In genomic region chr17:29574732-29575510, GRCh38 we compare ENCODE assay signal across 20 cellular contexts. TPM values are rescaled to one million over a fixed set of nuclear protein-coding genes. Genes with fewer than 3 reads are reported as not detected.
DNase-seq lines count a peak whose midpoint lies in the region; ATAC-seq, FAIRE-seq and TF ChIP-seq lines count a peak whose summit lies in the region.
"Had no signal": no experiment of that assay in that cellular context is flagged by ENCODE, and none has a peak within 500 bp of the region (broad histone marks: within the 10 kb centered on the region; RNA-seq: fewer than 3 reads in every experiment).

No MANE protein-coding gene starts in this region.

- no peak overlapping the region for H2BK5ac ChIP-seq in H9 (ENCODE audit: insufficient read length, low read length)

- no peak overlapping the region for H3K23ac ChIP-seq in H9 (ENCODE audit: insufficient read length, low read depth, low read length)

- peak; percentile 28 for DNase-seq in activated CD4-positive, CD25-positive, alpha-beta regulatory T cell treated with anti-CD3 and anti-CD28 coated beads, Interleukin-2, amount 50 U/mL, for 72 hours
- peak; percentile 37 for DNase-seq in H9
- peak in 6 of 10 donors; percentile 19 to 39 (median 28) for DNase-seq in dorsolateral prefrontal cortex
- peak in 5 of 6 donors; percentile 68 to 87 (median 72) for DNase-seq in pancreas
- no peak for DNase-seq in D341Med (ENCODE audit: low spot score)
- no peak for DNase-seq in activated CD4-positive, alpha-beta T cell treated with anti-CD3 and anti-CD28 coated beads, Interleukin-2, amount 50 U/mL, for 48 hours
- DNase-seq: activated CD8-positive, alpha-beta T cell treated with anti-CD3 and anti-CD28 coated beads for 36 hours; Calu3; KG1; NCI-H1436; NCI-H524; nucleus accumbens had no signal

- no peak overlapping the region for H3K4ac ChIP-seq in H9 (ENCODE audit: low read depth, low read length)

- H2BK12ac ChIP-seq in H9 (ENCODE audit: insufficient read length, low read depth, low read length), result no peak overlapping the region

- H3K4me1 Mint-ChIP-seq in H9, result peaks cover 0 to 9% of the 10 kb centered on the region in 2 experiments; a peak in 3 of 4 replicates

- H3K27me3 Mint-ChIP-seq in H9 (ENCODE audit: low read depth), result peaks cover 11% of the 10 kb centered on the region
- H3K27me3 Mint-ChIP-seq: activated CD8-positive, alpha-beta T cell treated with anti-CD3 and anti-CD28 coated beads for 36 hours; memory B cell had no signal

- WGBS in H9 (ENCODE audit: extremely low coverage, insufficient read length, low lambda C conversion rate), result no CpG with 5 or more reads among the region's 17 CpGs
- WGBS in pancreas, 2 donors, result 40 to 44% methylated on average over 16 to 17 of the region's 17 CpGs

- H3K9me3 ChIP-seq in H9 (ENCODE audit: control insufficient read depth, low read depth, low read length) (no peaks in the 10 kb centered on the region), pancreas (no peaks in the 10 kb centered on the region)
- H3K9me3 ChIP-seq: thoracic aorta had no signal

- H2AK5ac ChIP-seq in H9 (ENCODE audit: insufficient read length, low read length), result no peak overlapping the region

- H3K79me2 ChIP-seq in H9 (ENCODE audit: insufficient read depth, low read length), result no peaks in the 10 kb centered on the region

- H3K18ac ChIP-seq in H9 (ENCODE audit: insufficient read length, low read depth, low read length), result no peak overlapping the region

- no peak overlapping the region for H4K91ac ChIP-seq in H9 (ENCODE audit: insufficient read length, low read depth, low read length)

- H3T11ph ChIP-seq in H9 (ENCODE audit: low read length), result no peak overlapping the region

- no peaks in the 10 kb centered on the region for H3K36me3 ChIP-seq in pancreas

- no peak overlapping the region for H3K27ac Mint-ChIP-seq in H9
- H3K27ac Mint-ChIP-seq: memory B cell had no signal

- intact Hi-C loops in dorsolateral prefrontal cortex (cut with DNase I), result loop anchor here in 1 of 2 donors (5.0 kb wide), 1 partner anchor 37 kb away; no protein-coding TSS in a partner anchor
- intact Hi-C loops in pancreas (cut with DNase I), result no loop called here

- no peak overlapping the region for H3K4me3 ChIP-seq in dorsolateral prefrontal cortex
- H3K4me3 ChIP-seq in pancreas, result no peak overlapping the region
- H3K4me3 ChIP-seq: thoracic aorta had no signal

- H2BK15ac ChIP-seq in H9 (ENCODE audit: low read depth, low read length), result no peak overlapping the region

- no peak for FAIRE-seq in pancreas (lab: Jason Lieb, UNC)
- FAIRE-seq: A204.1, RCC 7860 had no signal

- H3K4me3 Mint-ChIP-seq in H9, result no peak overlapping the region; a peak in 1 of 5 replicates
- H3K4me3 Mint-ChIP-seq: activated CD8-positive, alpha-beta T cell treated with anti-CD3 and anti-CD28 coated beads for 36 hours; memory B cell; T-helper 1 cell treated with Interleukin-12 subunit alpha and Interleukin-12 subunit beta and Interleukin-4 antibody, amounts not matched to agents 30 μg/mL and 1 μg/mL, for 36 hours had no signal

- H3K27me3 ChIP-seq in H9 (ENCODE audit: insufficient read depth, low read length) (no peaks in the 10 kb centered on the region), dorsolateral prefrontal cortex (no peaks in the 10 kb centered on the region), pancreas (no peaks in the 10 kb centered on the region)

- no peak overlapping the region for H4K8ac ChIP-seq in H9 (replicated peaks; ENCODE audit: insufficient read length, low read depth, low read length)

- no peak overlapping the region for H2BK20ac ChIP-seq in H9 (ENCODE audit: low read depth, low read length, poor library complexity, severe bottlenecking)

- H3K4me1 ChIP-seq in H9 (ENCODE audit: insufficient read depth, low read length) (no peaks in the 10 kb centered on the region), pancreas (peaks cover 6 to 9% (median 7%) of the 10 kb centered on the region in 3 donors)

- TF ChIP-seq CTCF in H9 (conservative IDR thresholded peaks at IDR 0.05) (no peak), dorsolateral prefrontal cortex (IDR thresholded peaks at IDR 0.05 in 54 of 56, conservative IDR thresholded peaks at IDR 0.05 in 2 of 56; ENCODE audit: low read depth in 1 of 56, partially characterized antibody in 56 of 56) (no peak), pancreas (IDR thresholded peaks at IDR 0.05) (no peak)

- peaks cover 15 to 58% (median 45%) of the 10 kb centered on the region in 3 experiments for H3K36me3 Mint-ChIP-seq in H9 (ENCODE audit: insufficient read depth in 1 of 3, low read depth in 3 of 3)

- H4K20me1 ChIP-seq in H9 (ENCODE audit: control insufficient read depth, insufficient read depth, insufficient read length), result peaks cover 2% of the 10 kb centered on the region

- H3K23me2 ChIP-seq in H9 (ENCODE audit: insufficient read length, low read depth, low read length, poor library complexity, severe bottlenecking), result peaks cover 2% of the 10 kb centered on the region

- no peak overlapping the region for H3K56ac ChIP-seq in H9 (ENCODE audit: insufficient read length, low read depth, low read length)

- H3K9me3 Mint-ChIP-seq in H9, result no peaks in the 10 kb centered on the region
- H3K9me3 Mint-ChIP-seq: activated CD8-positive, alpha-beta T cell treated with anti-CD3 and anti-CD28 coated beads for 36 hours; memory B cell; T-helper 1 cell treated with Interleukin-12 subunit alpha and Interleukin-12 subunit beta and Interleukin-4 antibody, amounts not matched to agents 30 μg/mL and 1 μg/mL, for 36 hours had no signal

- no peaks in the 10 kb centered on the region for H3K79me1 ChIP-seq in H9 (ENCODE audit: insufficient read depth, low read depth, low read length, poor library complexity, severe bottlenecking)

- no peak overlapping the region for H3K14ac ChIP-seq in H9 (ENCODE audit: insufficient read depth, low read length)

- H4K5ac ChIP-seq in H9 (ENCODE audit: insufficient read length, low read depth, low read length), result no peak overlapping the region

- H3K27ac ChIP-seq in H9 (ENCODE audit: insufficient read length, low read depth, low read length) (no peak overlapping the region), dorsolateral prefrontal cortex (peak overlapping the region in 22 of 59 donors; percentile 12 to 78 (median 36)), pancreas (peak overlapping the region in 1 of 4 donors; percentile 2)
- H3K27ac ChIP-seq: thoracic aorta had no signal

- no peak for ATAC-seq in activated CD4-positive, CD25-positive, alpha-beta regulatory T cell treated with anti-CD3 and anti-CD28 coated beads, Interleukin-2, amount 50 U/mL, for 24 hours
- ATAC-seq in pancreas (peak; percentile 41 to 83 (median 72)), GM19452 (IDR thresholded peaks at IDR 0.05; ENCODE audit: unreplicated experiment) (no peak)
- ATAC-seq: activated CD8-positive, alpha-beta T cell treated with anti-CD3 and anti-CD28 coated beads for 36 hours; esophagus mucosa had no signal

- no peak overlapping the region for H2AFZ ChIP-seq in H9 (ENCODE audit: low read length)

- no peak overlapping the region for H3K9ac ChIP-seq in H9 (ENCODE audit: extremely low read depth, insufficient read length, low read length)

- H2BK120ac ChIP-seq in H9 (ENCODE audit: low read depth, low read length, poor library complexity, severe bottlenecking), result no peak overlapping the region

- H3K4me2 ChIP-seq in H9 (ENCODE audit: insufficient read depth, insufficient read length, low read length), result no peak overlapping the region

RNA-seq across cellular contexts. Expression of gene TP53I13, which starts 6.4 kb away (rescaled TPM):
- 27.1 and 28.1 TPM in 2 replicates for total RNA-seq in H9 (2021)
- total RNA-seq in dorsolateral prefrontal cortex, result 10 to 100 TPM; 10.1 to 40.2 (median 20.1) TPM
- 10 to 100 TPM; 16.5 to 45.4 (median 21.5) TPM for total RNA-seq in pancreas
- polyA plus RNA-seq in pancreas, result 100 to 1,000 TPM; 120 to 176 TPM

RNA-seq across cellular contexts. Expression of gene ABHD15, which starts 8.1 kb away (rescaled TPM):
- total RNA-seq in H9 (2021), result 1.7 and 2.5 TPM in 2 replicates
- total RNA-seq in dorsolateral prefrontal cortex, result 1 to 10 TPM; 1.9 to 8.0 (median 4.2) TPM
- total RNA-seq in pancreas, result 1 to 10 TPM; 4.6 to 9.6 (median 6.5) TPM
- 10 to 100 TPM in 1 of 2 donors, 1 to 10 TPM in 1; 3.9 to 10.6 TPM for polyA plus RNA-seq in pancreas

RNA-seq across cellular contexts. Expression of gene GIT1, which starts 14.5 kb away (rescaled TPM):
- total RNA-seq in H9 (2021), result 47.0 and 47.4 TPM in 2 replicates
- total RNA-seq in dorsolateral prefrontal cortex, result 100 to 1,000 TPM; 110 to 287 (median 170) TPM
- total RNA-seq in pancreas, result 10 to 100 TPM; 15.1 to 24.1 (median 18.0) TPM
- polyA plus RNA-seq in pancreas, result 10 to 100 TPM; 26.4 to 27.6 TPM

RNA-seq across cellular contexts. Expression of gene ANKRD13B, which starts 18.0 kb away (rescaled TPM):
- total RNA-seq in H9 (2021) (21.6 and 24.2 TPM in 2 replicates), dorsolateral prefrontal cortex (10 to 100 TPM; 34.3 to 82.0 (median 53.1) TPM), pancreas (1 to 10 TPM; 1.0 to 5.8 (median 2.8) TPM)
- 1 to 10 TPM; 5.0 to 5.8 TPM for polyA plus RNA-seq in pancreas

RNA-seq across cellular contexts. Expression of gene CORO6, which starts 47.8 kb away (rescaled TPM):
- total RNA-seq in H9 (2021), result 2.3 and 2.6 TPM in 2 replicates
- 100 to 1,000 TPM in 23 of 120 experiments, 10 to 100 TPM in 97; 31.5 to 153 (median 80.8) TPM for total RNA-seq in dorsolateral prefrontal cortex
- 1 to 10 TPM in 1 of 6 donors, under 1 TPM in 5; 0.20 to 1.9 (median 0.53) TPM for total RNA-seq in pancreas
- polyA plus RNA-seq in pancreas, result 1 to 10 TPM; 3.7 to 4.4 TPM

Comparison
In these comparisons a context has a peak if more than half of its experiments do, and no peak if none do; other contexts are left out.
1. DNase-seq: peak in activated CD4-positive, CD25-positive, alpha-beta regulatory T cell treated with anti-CD3 and anti-CD28 coated beads, Interleukin-2, amount 50 U/mL, for 72 hours (single experiment), H9 (single experiment), dorsolateral prefrontal cortex (6 of 10) and pancreas (5 of 6); none in D341Med (single experiment) and activated CD4-positive, alpha-beta T cell treated with anti-CD3 and anti-CD28 coated beads, Interleukin-2, amount 50 U/mL, for 48 hours (0 of 2).
2. ATAC-seq: peak in pancreas (4 of 4); none in activated CD4-positive, CD25-positive, alpha-beta regulatory T cell treated with anti-CD3 and anti-CD28 coated beads, Interleukin-2, amount 50 U/mL, for 24 hours (0 of 2) and GM19452 (single experiment).